ENCODE assay signal across 14 cellular contexts in genomic region chr10:1044964-1045363, GRCh38. TPM values are rescaled to one million over a fixed set of nuclear protein-coding genes. Genes with fewer than 3 reads are reported as not detected.
A peak's percentile ranks its signal among the peaks of the same experiment; 100 is the strongest.
DNase-seq lines count a peak whose midpoint lies in the region; ATAC-seq and TF ChIP-seq lines count a peak whose summit lies in the region.
"Had no signal": no experiment of that assay in that cellular context is flagged by ENCODE, and none has a peak within 500 bp of the region (broad histone marks: within the 10 kb centered on the region; RNA-seq: fewer than 3 reads in every experiment).

No MANE protein-coding gene starts in this region.

- H3K27ac ChIP-seq in cardiac muscle cell (peak overlapping the region; percentile 50), mesendoderm (ENCODE audit: low read depth, low read length) (no peak overlapping the region), transverse colon (peak overlapping the region in 3 of 4 donors; percentile 49 to 78 (median 56))
- H3K27ac ChIP-seq: GM23248 had no signal

- H3K27me3 ChIP-seq in cardiac muscle cell (no peaks in the 10 kb centered on the region), mesendoderm (ENCODE audit: insufficient read depth, low read length, poor library complexity) (no peaks in the 10 kb centered on the region), transverse colon (no peaks in the 10 kb centered on the region)

- peaks cover 2% of the 10 kb centered on the region for H3K36me3 Mint-ChIP-seq in activated naive CD8-positive, alpha-beta T cell

- no peak for ATAC-seq in left ventricle myocardium superior

- H2BK5ac ChIP-seq in mesendoderm (ENCODE audit: low read length), result no peak overlapping the region

- H3K23ac ChIP-seq in mesendoderm (ENCODE audit: low read length), result no peak overlapping the region

- no peak overlapping the region for H2BK120ac ChIP-seq in mesendoderm (ENCODE audit: low read depth, low read length)

- H3K9me3 ChIP-seq in cardiac muscle cell (ENCODE audit: low read depth) (no peaks in the 10 kb centered on the region), transverse colon (no peaks in the 10 kb centered on the region)

- no peaks in the 10 kb centered on the region for H3K9me3 Mint-ChIP-seq in activated naive CD8-positive, alpha-beta T cell (ENCODE audit: low read depth)

- H3K4me3 ChIP-seq in cardiac muscle cell (no peak overlapping the region), mesendoderm (ENCODE audit: low read length) (no peak overlapping the region), transverse colon (no peak overlapping the region)
- H3K4me3 ChIP-seq: GM23248 had no signal

- H3K9ac ChIP-seq in mesendoderm (ENCODE audit: low read length), result peak overlapping the region; percentile 22
- H3K9ac ChIP-seq: GM23248 had no signal

- H3K4me1 ChIP-seq in cardiac muscle cell (ENCODE audit: low read depth) (peaks cover 8% of the 10 kb centered on the region), mesendoderm (ENCODE audit: control insufficient read depth, low read depth, low read length) (peaks cover 7% of the 10 kb centered on the region), transverse colon (peaks cover under 1 to 22% (median 11%) of the 10 kb centered on the region in 4 donors)

- no peak overlapping the region for H2AK5ac ChIP-seq in mesendoderm (ENCODE audit: low read length)

- H3K4me3 Mint-ChIP-seq in activated naive CD8-positive, alpha-beta T cell, result peak overlapping the region; percentile 76

- H3K4me2 ChIP-seq in mesendoderm (ENCODE audit: low read length), result peak overlapping the region; percentile 20

- peaks cover 39% of the 10 kb centered on the region for H3K79me2 ChIP-seq in mesendoderm (ENCODE audit: control insufficient read depth, insufficient read depth, low read length)

- peaks cover 15% of the 10 kb centered on the region for H3K79me1 ChIP-seq in mesendoderm (ENCODE audit: low read length)

- TF ChIP-seq POLR2A in transverse colon (IDR thresholded peaks at IDR 0.05), result no peak

- H2BK15ac ChIP-seq in mesendoderm (replicated peaks; ENCODE audit: low read depth), result no peak overlapping the region

- no peak for TF ChIP-seq EP300 in transverse colon (IDR thresholded peaks at IDR 0.05; ENCODE audit: low read depth)

- no peak for DNase-seq in cardiac muscle cell (ENCODE audit: low read depth in 1 of 2, low spot score in 1 of 2)
- no peak for DNase-seq in left ventricle myocardium superior
- DNase-seq in mesendoderm, result no peak
- DNase-seq in transverse colon, result no peak
- no peak for DNase-seq in superior temporal gyrus (ENCODE audit: extremely low spot score)
- no peak for DNase-seq in NCI-H2081 (lab: John Stamatoyannopoulos, UW)
- DNase-seq in NCI-H2171 (lab: John Stamatoyannopoulos, UW), result no peak
- DNase-seq: C1 segment of cervical spinal cord; GM23248; NCI-H187; stimulated activated CD4-positive, alpha-beta T cell treated with anti-CD3 and anti-CD28 coated beads, Interleukin-4, amount 100 ng/mL, for 4 hours had no signal

- H3K56ac ChIP-seq in mesendoderm (ENCODE audit: low read length), result peak overlapping the region; percentile 17

- H3K36me3 ChIP-seq in cardiac muscle cell (peaks cover 34% of the 10 kb centered on the region), mesendoderm (ENCODE audit: control insufficient read depth, insufficient read depth, low read length) (peaks cover 8% of the 10 kb centered on the region), transverse colon (peaks cover 0 to 36% (median 15%) of the 10 kb centered on the region in 4 donors)

- H3K4me1 Mint-ChIP-seq in activated naive CD8-positive, alpha-beta T cell (ENCODE audit: low read depth), result peaks cover 47% of the 10 kb centered on the region

- in situ Hi-C loops in transverse colon (cut with MboI; ENCODE audit: low pct_ligation_motif_present in 1 of 4, low pct_unique_long_range_greater_than_20kb in 1 of 4, low sequenced_read_pairs in 3 of 4), result loop anchor here in 1 of 4 donors (10.0 kb wide), 1 partner anchor 60 kb away; the partner anchor contains the start of gene GTPBP4

- H3K4ac ChIP-seq in mesendoderm (ENCODE audit: low read depth, low read length), result no peak overlapping the region

- no peaks in the 10 kb centered on the region for H3K27me3 Mint-ChIP-seq in activated naive CD8-positive, alpha-beta T cell

- no peak for TF ChIP-seq CTCF in cardiac muscle cell (IDR thresholded peaks at IDR 0.05; ENCODE audit: low read depth, low read length)
- no peak for TF ChIP-seq CTCF in transverse colon (IDR thresholded peaks at IDR 0.05)

- H3K18ac ChIP-seq in mesendoderm (ENCODE audit: low read length), result no peak overlapping the region

- no CpG with 5 or more reads among the region's 4 CpGs for WGBS in mesendoderm (ENCODE audit: extremely low coverage, insufficient coverage, low lambda C conversion rate)
- WGBS in transverse colon (ENCODE audit: low coverage in 1 of 2), 2 donors, result 78 to 81% methylated on average over 4 of the region's 4 CpGs

- peak overlapping the region; percentile 89 for H3K27ac Mint-ChIP-seq in activated naive CD8-positive, alpha-beta T cell

- H4K8ac ChIP-seq in mesendoderm (ENCODE audit: low read depth, low read length), result no peak overlapping the region

- H4K5ac ChIP-seq in mesendoderm (ENCODE audit: low read length), result no peak overlapping the region

- intact Hi-C loops in left ventricle myocardium superior (cut with micrococcal nuclease), result no loop called here
- intact Hi-C loops in transverse colon (cut with DNase I; ENCODE audit: low total_unique reads), result no loop called here

RNA-seq across cellular contexts. Expression of gene IDI1, which starts 4.0 kb away (rescaled TPM):
- total RNA-seq in cardiac muscle cell, result 39.1 and 95.8 TPM in 2 replicates
- polyA plus RNA-seq in cardiac muscle cell, result 73.8 and 182 TPM in 2 replicates
- 15.8 TPM for total RNA-seq in left ventricle myocardium superior
- 131 TPM for polyA plus RNA-seq in mesendoderm (2013, experiment 1 of 2)
- polyA plus RNA-seq in mesendoderm (2013, experiment 2 of 2), result 142 TPM
- 10 to 100 TPM; 31.1 to 81.5 (median 57.1) TPM for total RNA-seq in transverse colon

RNA-seq across cellular contexts. Expression of gene WDR37, which starts 11.2 kb away (rescaled TPM):
- 13.0 and 14.6 TPM in 2 replicates for total RNA-seq in cardiac muscle cell
- polyA plus RNA-seq in cardiac muscle cell, result 15.7 and 16.7 TPM in 2 replicates
- total RNA-seq in left ventricle myocardium superior, result 35.0 TPM
- polyA plus RNA-seq in mesendoderm (2013, experiment 1 of 2), result 5.2 TPM
- polyA plus RNA-seq in mesendoderm (2013, experiment 2 of 2), result 5.4 TPM
- 10 to 100 TPM; 14.5 to 22.1 (median 19.7) TPM for total RNA-seq in transverse colon

RNA-seq across cellular contexts. Expression of gene IDI2, which starts 19.3 kb away (rescaled TPM):
- total RNA-seq in cardiac muscle cell (not detected in 2 replicates), left ventricle myocardium superior (not detected), transverse colon (not detected)
- 0.20 TPM in 1 of 2 replicates, not detected in the other for polyA plus RNA-seq in cardiac muscle cell
- polyA plus RNA-seq in mesendoderm (2013, experiment 1 of 2), result not detected
- not detected for polyA plus RNA-seq in mesendoderm (2013, experiment 2 of 2)
- total RNA-seq: GM23248, mesenteric fat pad had no signal
- polyA plus RNA-seq: esophagus, GM23248 had no signal

RNA-seq across cellular contexts. Expression of gene GTPBP4, which starts 56.7 kb away (rescaled TPM):
- total RNA-seq in cardiac muscle cell, result 34.4 and 49.7 TPM in 2 replicates
- polyA plus RNA-seq in cardiac muscle cell, result 42.1 and 51.2 TPM in 2 replicates
- total RNA-seq in left ventricle myocardium superior, result 27.8 TPM
- 66.3 TPM for polyA plus RNA-seq in mesendoderm (2013, experiment 1 of 2)
- 64.8 TPM for polyA plus RNA-seq in mesendoderm (2013, experiment 2 of 2)
- 10 to 100 TPM in 3 of 4 donors, 1 to 10 TPM in 1; 9.4 to 25.4 (median 17.1) TPM for total RNA-seq in transverse colon
